ENCODE assay signal across 9 cellular contexts in the genomic region with DNA sequence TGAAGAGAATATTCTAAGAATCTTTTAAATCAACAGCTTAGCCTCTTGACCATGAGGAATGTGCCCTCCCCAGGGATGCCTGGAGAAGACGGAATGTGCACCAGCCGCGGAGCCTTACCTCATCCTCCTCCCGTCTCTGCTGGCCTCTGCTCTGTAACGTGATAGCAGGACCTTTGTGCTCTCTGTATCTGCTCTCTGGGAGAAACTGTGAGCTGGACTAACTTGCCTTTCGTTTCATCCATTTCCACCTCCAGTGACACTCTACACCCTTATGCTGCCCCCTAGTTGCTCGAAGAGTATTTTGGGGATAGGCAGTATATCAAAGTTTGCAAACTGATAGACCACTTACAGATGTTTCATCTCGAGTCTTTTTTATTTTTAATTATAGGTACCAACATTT.
DNase-seq lines count a peak whose midpoint lies in the region; ATAC-seq and TF ChIP-seq lines count a peak whose summit lies in the region.
"Had no signal": no experiment of that assay in that cellular context is flagged by ENCODE, and none has a peak within 500 bp of the region (broad histone marks: within the 10 kb centered on the region; RNA-seq: fewer than 3 reads in every experiment).

No MANE protein-coding gene starts in this region.

- intact Hi-C loops in posterior cingulate gyrus (cut with DNase I): no loop called here

- peak overlapping the region; percentile 70 for H3K27ac ChIP-seq in osteoblast (ENCODE audit: low read depth, low read length)

- H3K4me1 ChIP-seq in osteoblast (ENCODE audit: insufficient read depth, low read length): peaks cover 34% of the 10 kb centered on the region

- H2AFZ ChIP-seq in osteoblast (ENCODE audit: low read length): no peak overlapping the region

- H3K27me3 ChIP-seq in osteoblast (ENCODE audit: insufficient read depth, low read length): no peaks in the 10 kb centered on the region

- DNase-seq in GM12864 (ENCODE audit: low read depth) (no peak), OCI-M1 (lab: John Stamatoyannopoulos, UW) (peak; percentile 13), fibroblast of the conjunctiva (ENCODE audit: low read depth) (peak; percentile 70), osteoblast (ENCODE audit: insufficient read length, low spot score, missing footprints) (peak; percentile 61), posterior cingulate gyrus (no peak), DMS153 treated with DMSO at 0.1 percent for 48 hours (lab: John Stamatoyannopoulos, UW; ENCODE audit: unreplicated experiment) (no peak)
- DNase-seq: activated CD4-positive, alpha-beta T cell treated with anti-CD3 and anti-CD28 coated beads, Interleukin-2, amount 50 U/mL, for 4 hours had no signal

- H3K36me3 ChIP-seq in osteoblast (ENCODE audit: insufficient read depth, low read length): no peaks in the 10 kb centered on the region

- H4K20me1 ChIP-seq in osteoblast (ENCODE audit: insufficient read depth, low read length): no peaks in the 10 kb centered on the region

- peak overlapping the region; percentile 36 for H3K4me2 ChIP-seq in osteoblast (ENCODE audit: insufficient read depth, low read length)

- no peaks in the 10 kb centered on the region for H3K79me2 ChIP-seq in osteoblast (ENCODE audit: insufficient read depth, low read length)

- no peaks in the 10 kb centered on the region for H3K9me3 ChIP-seq in osteoblast (ENCODE audit: low read depth, low read length)

- peak; percentile 12 for TF ChIP-seq CTCF in GM12864 (IDR thresholded peaks at IDR 0.05; ENCODE audit: low read depth, low read length, missing control alignments)
- TF ChIP-seq CTCF in osteoblast (IDR thresholded peaks at IDR 0.05; ENCODE audit: extremely low read depth, low read depth, low read length): peak; percentile 52

- no peak for ATAC-seq in HG03025 (IDR thresholded peaks at IDR 0.05; ENCODE audit: low FRiP score, unreplicated experiment)
- no peak for ATAC-seq in HG03095 (IDR thresholded peaks at IDR 0.05; ENCODE audit: unreplicated experiment)

- H3K4me3 ChIP-seq in GM12864 (ENCODE audit: low read depth, low read length) (no peak overlapping the region), osteoblast (ENCODE audit: insufficient read depth, low read length) (no peak overlapping the region)

Comparison
In these comparisons a context has a peak if more than half of its experiments do, and no peak if none do; other contexts are left out.
1. DNase-seq: peak in OCI-M1 (single experiment), fibroblast of the conjunctiva (single experiment) and osteoblast (single experiment); none in GM12864 (single experiment), posterior cingulate gyrus (0 of 10) and DMS153 treated with DMSO at 0.1 percent for 48 hours (single experiment).